In the genomic region with DNA sequence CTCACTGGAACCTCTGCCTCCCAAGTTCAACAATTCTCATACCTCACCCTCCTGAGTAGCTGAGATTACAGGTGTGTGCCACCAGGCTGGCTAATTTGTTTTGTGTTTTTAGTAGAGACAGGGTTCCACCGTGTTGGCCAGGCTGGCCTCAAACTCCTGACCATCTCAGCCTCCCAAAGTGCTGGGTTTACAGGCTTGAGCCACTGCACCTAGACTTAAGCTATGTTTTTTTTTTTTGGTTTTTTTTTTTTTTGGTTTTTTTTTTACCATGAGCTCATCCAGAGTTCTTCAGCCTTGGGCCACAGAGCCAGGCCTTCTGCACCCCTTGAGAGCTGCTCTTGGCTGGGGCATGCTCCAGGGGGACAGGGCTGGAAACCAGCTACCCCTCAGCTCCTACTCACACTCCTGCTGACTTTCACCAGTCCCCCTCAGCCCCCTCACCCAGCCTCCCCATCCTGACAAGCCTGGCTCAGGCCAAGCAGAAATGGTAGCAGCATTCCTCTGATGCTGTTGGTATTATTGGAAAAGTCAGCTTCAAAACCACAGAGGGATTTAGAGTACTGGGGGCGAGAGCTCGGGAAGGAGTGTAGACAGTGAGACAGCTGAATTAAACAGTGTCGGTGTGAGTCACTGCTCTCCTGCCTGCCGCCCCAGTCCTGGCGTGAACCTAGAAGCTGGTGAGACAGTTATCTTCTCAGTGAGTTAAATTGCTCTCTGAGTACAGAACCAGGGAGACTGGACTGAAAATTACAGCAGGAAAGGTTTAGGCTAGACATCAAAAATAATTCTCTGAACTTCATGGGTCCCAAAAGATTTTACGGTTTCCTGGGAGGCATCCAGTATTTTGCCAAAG, we compare ENCODE assay signal across 11 cellular contexts.
DNase-seq lines count a peak whose midpoint lies in the region; ATAC-seq, FAIRE-seq and TF ChIP-seq lines count a peak whose summit lies in the region.
"Had no signal": no experiment of that assay in that cellular context is flagged by ENCODE, and none has a peak within 500 bp of the region (broad histone marks: within the 10 kb centered on the region; RNA-seq: fewer than 3 reads in every experiment).

No MANE protein-coding gene starts in this region.

- peak overlapping the region; percentile 87 to 93 for H2BK12ac ChIP-seq in mesenchymal stem cell (ENCODE audit: low read length in 2 of 2)

- H3K36me3 Mint-ChIP-seq in activated CD4-positive, alpha-beta memory T cell treated with anti-CD3 and anti-CD28 coated beads for 36 hours: no peaks in the 10 kb centered on the region
- H3K36me3 Mint-ChIP-seq: CD4-positive, CD25-positive, alpha-beta regulatory T cell had no signal

- H4K91ac ChIP-seq in mesenchymal stem cell (ENCODE audit: low read length): peak overlapping the region; percentile 91

- H3K27me3 ChIP-seq in ACC112 (ENCODE audit: insufficient read depth, low read length): no peaks in the 10 kb centered on the region
- no peaks in the 10 kb centered on the region for H3K27me3 ChIP-seq in bronchial epithelial cell (ENCODE audit: control insufficient read depth, insufficient read depth, low read length)
- H3K27me3 ChIP-seq in mesenchymal stem cell (ENCODE audit: control insufficient read depth in 1 of 2, insufficient read depth in 1 of 2, low read length in 2 of 2): no peaks in the 10 kb centered on the region

- TF ChIP-seq CTCF in bronchial epithelial cell (IDR thresholded peaks at IDR 0.05; ENCODE audit: insufficient read depth, low read length, severe bottlenecking): no peak

- no peaks in the 10 kb centered on the region for H3K9me3 Mint-ChIP-seq in activated CD4-positive, alpha-beta memory T cell treated with anti-CD3 and anti-CD28 coated beads for 36 hours
- H3K9me3 Mint-ChIP-seq: CD4-positive, CD25-positive, alpha-beta regulatory T cell had no signal

- peaks cover 31% of the 10 kb centered on the region for H3K79me1 ChIP-seq in mesenchymal stem cell (replicated peaks; ENCODE audit: low read length, poor library complexity, severe bottlenecking)

- DNase-seq in HS-5 (ENCODE audit: low read depth): peak; percentile 59
- peak; percentile 71 for DNase-seq in bronchial epithelial cell (ENCODE audit: low read depth)
- DNase-seq in mesenchymal stem cell: peak; percentile 99
- DNase-seq in NCI-H774 (lab: John Stamatoyannopoulos, UW): no peak
- no peak for DNase-seq in activated CD4-positive, alpha-beta memory T cell treated with anti-CD3 and anti-CD28 coated beads for 36 hours
- DNase-seq: CD4-positive, CD25-positive, alpha-beta regulatory T cell; NCI-H748 treated with DMSO at 0.1 percent for 48 hours had no signal

- H3K27me3 Mint-ChIP-seq in activated CD4-positive, alpha-beta memory T cell treated with anti-CD3 and anti-CD28 coated beads for 36 hours: no peaks in the 10 kb centered on the region

- peak overlapping the region; percentile 3 for H3K4me2 ChIP-seq in mesenchymal stem cell (ENCODE audit: low read length, poor library complexity, severe bottlenecking)

- H3K36me3 ChIP-seq in ACC112 (ENCODE audit: insufficient read depth, low read length) (no peaks in the 10 kb centered on the region), bronchial epithelial cell (ENCODE audit: control insufficient read depth, insufficient read depth, low read length) (no peaks in the 10 kb centered on the region), mesenchymal stem cell (ENCODE audit: control insufficient read depth in 1 of 2, insufficient read depth in 2 of 2, low read depth in 1 of 2, low read length in 2 of 2) (peaks cover 7 to 12% of the 10 kb centered on the region in 2 experiments)

- no peak overlapping the region for H3K4me3 Mint-ChIP-seq in activated CD4-positive, alpha-beta memory T cell treated with anti-CD3 and anti-CD28 coated beads for 36 hours
- H3K4me3 Mint-ChIP-seq: CD4-positive, CD25-positive, alpha-beta regulatory T cell had no signal

- intact Hi-C loops in activated CD4-positive, alpha-beta memory T cell treated with anti-CD3 and anti-CD28 coated beads for 36 hours (cut with micrococcal nuclease): no loop called here

- peak overlapping the region; percentile 94 for H2BK120ac ChIP-seq in mesenchymal stem cell (ENCODE audit: low read depth, low read length)

- POLR2A ChIA-PET in activated CD4-positive, alpha-beta memory T cell treated with anti-CD3 and anti-CD28 coated beads for 36 hours (lab: Charles Lee): no interaction called here

- H3K27ac Mint-ChIP-seq in activated CD4-positive, alpha-beta memory T cell treated with anti-CD3 and anti-CD28 coated beads for 36 hours: no peak overlapping the region

- H2BK5ac ChIP-seq in mesenchymal stem cell (ENCODE audit: low read depth, low read length, poor library complexity, severe bottlenecking): peak overlapping the region; percentile 61

- WGBS in mesenchymal stem cell: 15% methylated on average over 7 of the region's 7 CpGs

- H3K79me2 ChIP-seq in ACC112 (ENCODE audit: control insufficient read depth, insufficient read depth, low read length, unreplicated experiment): peaks cover 56% of the 10 kb centered on the region

- no peak overlapping the region for H2BK15ac ChIP-seq in mesenchymal stem cell (ENCODE audit: low read depth, poor library complexity, severe bottlenecking)

- H4K8ac ChIP-seq in mesenchymal stem cell (ENCODE audit: low read length): peak overlapping the region; percentile 12

- H3K9me3 ChIP-seq in mesenchymal stem cell (ENCODE audit: control insufficient read depth, low read length): no peaks in the 10 kb centered on the region

- H3K18ac ChIP-seq in mesenchymal stem cell (ENCODE audit: low read depth in 1 of 2, low read length in 2 of 2): peak overlapping the region; percentile 97

- H3K4me3 ChIP-seq in ACC112 (ENCODE audit: low read depth, low read length) (peak overlapping the region; percentile 35; the same call in 1 of the 2 replicates), bronchial epithelial cell (ENCODE audit: low read depth, low read length) (no peak overlapping the region), mesenchymal stem cell (ENCODE audit: insufficient read depth in 1 of 2, low read depth in 1 of 2, low read length in 2 of 2) (no peak overlapping the region)

- CTCF ChIA-PET in activated CD4-positive, alpha-beta memory T cell treated with anti-CD3 and anti-CD28 coated beads for 36 hours (lab: Charles Lee): interaction anchor here (2.0 kb wide), 1 partner anchor 107 kb away, joined by 4 read pairs; no protein-coding TSS in a partner anchor

- ATAC-seq in GM18858 (IDR thresholded peaks at IDR 0.05; ENCODE audit: unreplicated experiment): no peak
- no peak for ATAC-seq in HG02571 (IDR thresholded peaks at IDR 0.05; ENCODE audit: unreplicated experiment)

- no peak for FAIRE-seq in bronchial epithelial cell (lab: Jason Lieb, UNC)
- FAIRE-seq: GM18507 had no signal

- H3K4me1 ChIP-seq in ACC112 (ENCODE audit: control insufficient read depth, insufficient read depth, low read length, unreplicated experiment) (peaks cover 60% of the 10 kb centered on the region), mesenchymal stem cell (ENCODE audit: control insufficient read depth, insufficient read depth, low read depth, low read length) (peaks cover 27% of the 10 kb centered on the region)

- H2AK5ac ChIP-seq in mesenchymal stem cell (ENCODE audit: low read length, severe bottlenecking): peak overlapping the region; percentile 81

- H3K27ac ChIP-seq in ACC112 (ENCODE audit: low read depth, low read length) (peak overlapping the region; percentile 92), mesenchymal stem cell (ENCODE audit: low read length, poor library complexity, severe bottlenecking) (peak overlapping the region; percentile 91)

- peak overlapping the region in 1 of 2 experiments; percentile 41 for H3K23ac ChIP-seq in mesenchymal stem cell (ENCODE audit: low read length in 2 of 2)

- no peak overlapping the region for H3K14ac ChIP-seq in mesenchymal stem cell (ENCODE audit: low read length in 2 of 2)

- no peak overlapping the region for H2AFZ ChIP-seq in ACC112 (ENCODE audit: low read length, unreplicated experiment)
- H2AFZ ChIP-seq in mesenchymal stem cell (ENCODE audit: low read depth, low read length): no peak overlapping the region

- H3K4me1 Mint-ChIP-seq in activated CD4-positive, alpha-beta memory T cell treated with anti-CD3 and anti-CD28 coated beads for 36 hours (ENCODE audit: low read depth): no peaks in the 10 kb centered on the region

- H3K4ac ChIP-seq in mesenchymal stem cell (ENCODE audit: low read depth in 1 of 2, low read length in 2 of 2): peak overlapping the region; percentile 90 to 96

- H3K9ac ChIP-seq in mesenchymal stem cell (ENCODE audit: low read length): peak overlapping the region; percentile 61

Comparison
In these comparisons a context has a peak if more than half of its experiments do, and no peak if none do; other contexts are left out.
1. DNase-seq: peak in HS-5 (single experiment), bronchial epithelial cell (single experiment) and mesenchymal stem cell (single experiment); none in NCI-H774 (single experiment) and activated CD4-positive, alpha-beta memory T cell treated with anti-CD3 and anti-CD28 coated beads for 36 hours (single experiment).